Comparison of ENCODE assay signal across 19 cellular contexts in genomic region chr22:27062857-27063256, GRCh38.
"Had no signal": no experiment of that assay in that cellular context is flagged by ENCODE, and none has a peak within 500 bp of the region (broad histone marks: within the 10 kb centered on the region; RNA-seq: fewer than 3 reads in every experiment).

No MANE protein-coding gene starts in this region.

- H3K27ac ChIP-seq: lower lobe of right lung, neutrophil, parathyroid adenoma, right lobe of liver, thoracic aorta, tibial nerve, upper lobe of left lung, uterus had no signal

- FAIRE-seq: frontal cortex, keratinocyte, small intestine had no signal

- H3K4me1 ChIP-seq: lower lobe of right lung, parathyroid adenoma, right lobe of liver, tibial nerve, upper lobe of left lung, uterus had no signal

- H3K27ac Mint-ChIP-seq: effector memory CD8-positive, alpha-beta T cell; natural killer cell; stimulated activated naive B cell treated with anti-CD40 and anti-IgM and Interleukin-4, amounts not matched to agents 10 μg/mL and 1 μg/mL and 100 μg/mL, for 72 hours; stimulated activated naive CD8-positive, alpha-beta T cell treated with anti-CD3 and anti-CD28 coated beads, Interleukin-15, Interleukin-2, amounts not matched to agents 100 ng/mL and 50 ng/mL, for 24 hours had no signal

- H3K9me3 Mint-ChIP-seq: effector memory CD8-positive, alpha-beta T cell; natural killer cell; stimulated activated naive CD8-positive, alpha-beta T cell treated with anti-CD3 and anti-CD28 coated beads, Interleukin-15, Interleukin-2, amounts not matched to agents 100 ng/mL and 50 ng/mL, for 24 hours had no signal

- DNase-seq: cortex of kidney; effector memory CD8-positive, alpha-beta T cell; left ventricle myocardium superior; lower lobe of right lung; natural killer cell; right lobe of liver; small intestine; stimulated activated CD4-positive, alpha-beta T cell treated with anti-CD3 and anti-CD28 coated beads, Interleukin-15, amount 100 ng/mL, for 24 hours; stimulated activated CD4-positive, alpha-beta T cell treated with anti-CD3 and anti-CD28 coated beads, Interleukin-2, amount 100 ng/mL, for 48 hours; stimulated activated naive B cell treated with anti-CD40 and anti-IgM and Interleukin-4, amounts not matched to agents 10 μg/mL and 1 μg/mL and 100 μg/mL, for 72 hours; upper lobe of left lung; uterus had no signal

- H3K4me1 Mint-ChIP-seq: natural killer cell; stimulated activated naive B cell treated with anti-CD40 and anti-IgM and Interleukin-4, amounts not matched to agents 10 μg/mL and 1 μg/mL and 100 μg/mL, for 72 hours had no signal

- H3K9ac ChIP-seq: parathyroid adenoma had no signal

- H3K4me3 Mint-ChIP-seq: effector memory CD8-positive, alpha-beta T cell; natural killer cell; stimulated activated naive B cell treated with anti-CD40 and anti-IgM and Interleukin-4, amounts not matched to agents 10 μg/mL and 1 μg/mL and 100 μg/mL, for 72 hours; stimulated activated naive CD8-positive, alpha-beta T cell treated with anti-CD3 and anti-CD28 coated beads, Interleukin-15, Interleukin-2, amounts not matched to agents 100 ng/mL and 50 ng/mL, for 24 hours had no signal

- H3K36me3 Mint-ChIP-seq: natural killer cell; stimulated activated naive B cell treated with anti-CD40 and anti-IgM and Interleukin-4, amounts not matched to agents 10 μg/mL and 1 μg/mL and 100 μg/mL, for 72 hours had no signal

- H3K4me3 ChIP-seq: lower lobe of right lung, right lobe of liver, thoracic aorta, tibial nerve, upper lobe of left lung, uterus had no signal

- ATAC-seq: effector memory CD8-positive, alpha-beta T cell; left ventricle myocardium superior; lower lobe of right lung; natural killer cell; right lobe of liver; stimulated activated naive B cell treated with anti-CD40 and anti-IgM and Interleukin-4, amounts not matched to agents 10 μg/mL and 1 μg/mL and 100 μg/mL, for 72 hours had no signal

- H3K36me3 ChIP-seq: lower lobe of right lung, neutrophil, right lobe of liver, thoracic aorta, tibial nerve, upper lobe of left lung, uterus had no signal

- H3K27me3 ChIP-seq: right lobe of liver, upper lobe of left lung, uterus had no signal

- H3K9me3 ChIP-seq: lower lobe of right lung, neutrophil, right lobe of liver, thoracic aorta, tibial nerve, upper lobe of left lung, uterus had no signal
